ENCODE assay signal across 8 cellular contexts in the genomic region with DNA sequence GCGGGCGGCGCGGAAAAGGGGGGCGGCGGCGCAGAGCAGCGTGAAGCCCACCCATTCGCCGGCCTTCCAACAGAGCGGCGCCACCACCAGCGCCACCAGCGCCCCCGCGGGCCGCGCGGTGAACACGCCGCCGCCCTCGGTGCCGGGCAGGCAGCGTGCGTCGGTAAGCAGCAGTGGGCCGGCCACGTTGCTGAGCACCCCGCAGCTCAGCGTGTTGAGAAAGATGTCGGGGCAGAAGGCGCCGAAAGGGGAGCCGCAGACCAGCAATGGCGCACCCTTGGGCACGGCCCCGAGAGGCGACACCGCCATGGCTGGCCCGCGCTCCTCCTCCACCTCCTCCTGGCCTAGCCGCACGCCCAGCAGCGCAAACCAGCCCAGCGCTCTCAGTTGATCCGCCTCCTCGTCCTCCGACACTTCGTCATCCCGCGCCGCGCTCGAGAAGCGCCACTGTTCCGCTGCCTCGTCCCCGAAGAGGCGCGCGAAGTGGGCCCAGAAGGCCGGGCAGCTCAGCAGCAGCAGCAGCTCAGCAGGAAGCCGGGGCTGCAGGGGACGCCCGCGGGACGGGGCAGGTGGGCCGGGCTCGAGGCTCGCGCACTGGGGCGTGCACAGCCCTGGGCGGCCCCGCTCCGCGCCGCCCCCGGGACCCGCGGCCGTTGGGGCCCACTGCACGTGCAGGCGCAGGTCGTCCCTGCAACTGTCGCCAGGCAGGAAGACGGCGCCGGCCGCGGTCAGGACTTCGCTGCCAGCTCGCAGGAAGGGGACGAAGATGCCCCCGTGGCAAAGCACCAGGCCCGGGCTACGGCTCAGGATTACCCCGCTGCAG. TPM values are rescaled to one million over a fixed set of nuclear protein-coding genes. Genes with fewer than 3 reads are reported as not detected.
A peak's percentile ranks its signal among the peaks of the same experiment; 100 is the strongest.
DNase-seq lines count a peak whose midpoint lies in the region; ATAC-seq and TF ChIP-seq lines count a peak whose summit lies in the region.

No MANE protein-coding gene starts in this region.

- intact Hi-C loops in left ventricle myocardium inferior (cut with micrococcal nuclease), result no loop called here

- H3K4me2 ChIP-seq in SU-DHL-6 (ENCODE audit: low read depth, low read length, poor library complexity, severe bottlenecking), result peak overlapping the region; percentile 69

- H3K79me2 ChIP-seq in SU-DHL-6 (ENCODE audit: insufficient read depth, low read length), result peaks cover 28% of the 10 kb centered on the region

- H4K20me1 ChIP-seq in SU-DHL-6 (ENCODE audit: low read depth, low read length), result no peaks in the 10 kb centered on the region

- no peaks in the 10 kb centered on the region for H3K9me2 ChIP-seq in SU-DHL-6 (replicated peaks; ENCODE audit: insufficient read depth, low read length)

- H3K9me3 Mint-ChIP-seq in progenitor cell of endocrine pancreas (ENCODE audit: low read depth), result no peaks in the 10 kb centered on the region

- H3K4me3 Mint-ChIP-seq in progenitor cell of endocrine pancreas (ENCODE audit: low read depth), result peak overlapping the region; percentile 80

- peak overlapping the region; percentile 97 for H3K27ac Mint-ChIP-seq in progenitor cell of endocrine pancreas

- WGBS in urinary bladder, result under 1% methylated on average over 98 of the region's 98 CpGs

- no peaks in the 10 kb centered on the region for H3K27me3 Mint-ChIP-seq in progenitor cell of endocrine pancreas

- H3K36me3 ChIP-seq in SU-DHL-6 (ENCODE audit: low read length) (peaks cover 5% of the 10 kb centered on the region; the same call in 1 of the 2 replicates), adipocyte (ENCODE audit: control insufficient read depth, insufficient read depth, low read length, severe bottlenecking) (peaks cover 33% of the 10 kb centered on the region), left ventricle myocardium inferior (peaks cover 19% of the 10 kb centered on the region), urinary bladder (ENCODE audit: insufficient read depth) (no peaks in the 10 kb centered on the region)

- H3K27me3 ChIP-seq in SU-DHL-6 (ENCODE audit: low read length), result no peaks in the 10 kb centered on the region
- no peaks in the 10 kb centered on the region for H3K27me3 ChIP-seq in adipocyte (replicated peaks; ENCODE audit: control insufficient read depth, insufficient read depth, low read length)
- no peaks in the 10 kb centered on the region for H3K27me3 ChIP-seq in left ventricle myocardium inferior (ENCODE audit: low read depth)

- peaks cover 31% of the 10 kb centered on the region for H3K4me1 ChIP-seq in adipocyte (ENCODE audit: control insufficient read depth, insufficient read depth, low read length)
- H3K4me1 ChIP-seq in left ventricle myocardium inferior, result peaks cover 40% of the 10 kb centered on the region
- H3K4me1 ChIP-seq in urinary bladder (ENCODE audit: insufficient read depth), result no peaks in the 10 kb centered on the region

- peak; percentile 80 for DNase-seq in ELF-1 (ENCODE audit: low read depth, low spot score)
- DNase-seq in HuH-7.5 (ENCODE audit: low spot score), result peak; percentile 43
- peak; percentile 80 for DNase-seq in adipocyte (ENCODE audit: low read depth)
- DNase-seq in left ventricle myocardium inferior, result peak; percentile 67
- DNase-seq in progenitor cell of endocrine pancreas (ENCODE audit: low spot score, unreplicated experiment), result peak; percentile 58

- peak; percentile 66 for ATAC-seq in GM21528 (IDR thresholded peaks at IDR 0.05; ENCODE audit: low FRiP score, unreplicated experiment)

- H3K4me3 ChIP-seq in SU-DHL-6 (ENCODE audit: insufficient read depth, low read length, poor library complexity, severe bottlenecking) (peak overlapping the region; percentile 60), adipocyte (ENCODE audit: low read length) (peak overlapping the region; percentile 84), left ventricle myocardium inferior (peak overlapping the region; percentile 80), urinary bladder (ENCODE audit: low read depth, low read length) (peak overlapping the region; percentile 61)

- H3K4me1 Mint-ChIP-seq in progenitor cell of endocrine pancreas (ENCODE audit: low read depth), result peaks cover 2% of the 10 kb centered on the region

- peak overlapping the region; percentile 43 for H2AFZ ChIP-seq in SU-DHL-6 (ENCODE audit: low read depth, low read length, severe bottlenecking)

- H3K27ac ChIP-seq in SU-DHL-6 (ENCODE audit: low read depth, low read length) (peak overlapping the region; percentile 87), left ventricle myocardium inferior (replicated peaks) (peak overlapping the region; percentile 95), urinary bladder (ENCODE audit: low read depth) (peak overlapping the region; percentile 81)

- H3K9ac ChIP-seq in SU-DHL-6 (ENCODE audit: low read length), result peak overlapping the region; percentile 81
- peak overlapping the region; percentile 93 for H3K9ac ChIP-seq in adipocyte (ENCODE audit: low read length)

- TF ChIP-seq CTCF in SU-DHL-6 (IDR thresholded peaks at IDR 0.05; ENCODE audit: insufficient read depth, low read length, poor library complexity, severe bottlenecking) (peak; percentile 36), left ventricle myocardium inferior (IDR thresholded peaks at IDR 0.05; ENCODE audit: borderline replicate concordance) (peak; percentile 70), progenitor cell of endocrine pancreas (IDR thresholded peaks at IDR 0.05; ENCODE audit: unreplicated experiment) (peak; percentile 75)

- H3F3A ChIP-seq in SU-DHL-6 (ENCODE audit: insufficient read depth), result peaks cover 13% of the 10 kb centered on the region

- peaks cover 4% of the 10 kb centered on the region for H3K36me3 Mint-ChIP-seq in progenitor cell of endocrine pancreas (ENCODE audit: insufficient read depth)

- H3K9me3 ChIP-seq in SU-DHL-6 (ENCODE audit: insufficient read depth, low read length) (no peaks in the 10 kb centered on the region), adipocyte (ENCODE audit: control insufficient read depth, low read length) (no peaks in the 10 kb centered on the region), left ventricle myocardium inferior (replicated peaks) (no peaks in the 10 kb centered on the region)

RNA-seq across cellular contexts. Expression of a gene that starts 0.6 kb away (rescaled TPM):
- 6.4 TPM for total RNA-seq in left ventricle myocardium inferior
- total RNA-seq in progenitor cell of endocrine pancreas, result 12.6 and 15.1 TPM in 2 replicates
- 7.2 TPM for total RNA-seq in urinary bladder
- polyA plus RNA-seq in urinary bladder, result 11.7 TPM

RNA-seq across cellular contexts. Expression of a gene that starts 13.3 kb away (rescaled TPM):
- total RNA-seq in left ventricle myocardium inferior (16.8 TPM), progenitor cell of endocrine pancreas (10.7 and 10.9 TPM in 2 replicates), urinary bladder (1.7 TPM)
- 17.1 TPM for polyA plus RNA-seq in urinary bladder

RNA-seq across cellular contexts. Expression of a gene that starts 24.4 kb away (rescaled TPM):
- total RNA-seq in left ventricle myocardium inferior, result 84.6 TPM
- total RNA-seq in progenitor cell of endocrine pancreas, result 93.0 and 94.4 TPM in 2 replicates
- 218 TPM for total RNA-seq in urinary bladder
- polyA plus RNA-seq in urinary bladder, result 49.4 TPM

Comparison
In these comparisons a context has a peak if more than half of its experiments do, and no peak if none do; other contexts are left out.
1. Peak in every context shown above with its lines: DNase-seq, ATAC-seq, H3K4me3 ChIP-seq and H3K27ac ChIP-seq.